ENCODE assay signal across 28 cellular contexts in genomic region chr7:129661645-129662182, GRCh38.
"Had no signal": no experiment of that assay in that cellular context is flagged by ENCODE, and none has a peak within 500 bp of the region (broad histone marks: within the 10 kb centered on the region; RNA-seq: fewer than 3 reads in every experiment).

No MANE protein-coding gene starts in this region.

- H3K27ac Mint-ChIP-seq: memory B cell; natural killer cell treated with Interleukin-12 subunit alpha and Interleukin-12 subunit beta and Interleukin-15 and Interleukin-18, amount 100 ng/mL, for 72 hours; stimulated activated effector memory CD8-positive, alpha-beta T cell treated with anti-CD3 and anti-CD28 coated beads, Interleukin-12 subunit alpha, Interleukin-12 subunit beta, amount 100 ng/mL, for 72 hours; type B pancreatic cell had no signal

- H3K4me3 ChIP-seq: gastrocnemius medialis, heart left ventricle, hepatocyte, lung, pancreas, smooth muscle cell, testis, tibial artery had no signal

- ATAC-seq: esophagus mucosa; gastrocnemius medialis; heart left ventricle; left lobe of liver; natural killer cell treated with Interleukin-12 subunit alpha and Interleukin-12 subunit beta and Interleukin-15 and Interleukin-18, amount 100 ng/mL, for 72 hours; pancreas; sciatic nerve; stimulated activated effector memory CD8-positive, alpha-beta T cell treated with anti-CD3 and anti-CD28 coated beads, Interleukin-12 subunit alpha, Interleukin-12 subunit beta, amount 100 ng/mL, for 72 hours; stimulated activated naive CD8-positive, alpha-beta T cell treated with anti-CD3 and anti-CD28 coated beads, Interleukin-15, Interleukin-2, amounts not matched to agents 100 U/mL and 50 U/mL, for 24 hours had no signal

- H3K27me3 ChIP-seq: gastrocnemius medialis, heart left ventricle, hepatocyte, neutrophil, pancreas, testis, tibial artery had no signal

- H2AFZ ChIP-seq: hepatocyte had no signal

- H3K4me1 Mint-ChIP-seq: neural crest cell had no signal

- H3K27ac ChIP-seq: gastrocnemius medialis, heart left ventricle, hepatocyte, neutrophil, pancreas, testis, tibial artery had no signal

- H3K4me1 ChIP-seq: gastrocnemius medialis, pancreas, tibial artery had no signal

- H3K79me2 ChIP-seq: hepatocyte had no signal

- H3K9me3 ChIP-seq: gastrocnemius medialis, neutrophil, pancreas, testis had no signal

- H3K27me3 Mint-ChIP-seq: memory B cell; naive B cell; natural killer cell treated with Interleukin-12 subunit alpha and Interleukin-12 subunit beta and Interleukin-15 and Interleukin-18, amount 100 ng/mL, for 72 hours; type B pancreatic cell had no signal

- H3K4me2 ChIP-seq: hepatocyte, smooth muscle cell had no signal

- H3K4me3 Mint-ChIP-seq: memory B cell; naive B cell; natural killer cell treated with Interleukin-12 subunit alpha and Interleukin-12 subunit beta and Interleukin-15 and Interleukin-18, amount 100 ng/mL, for 72 hours; neural crest cell; stimulated activated effector memory CD8-positive, alpha-beta T cell treated with anti-CD3 and anti-CD28 coated beads, Interleukin-12 subunit alpha, Interleukin-12 subunit beta, amount 100 ng/mL, for 72 hours; type B pancreatic cell had no signal

- DNase-seq: cerebellar nuclear complex; cortex of kidney; effector CD8-positive, alpha-beta T cell; foreskin fibroblast; gastrocnemius medialis; heart left ventricle; kidney; naive B cell; pancreas; stimulated activated CD4-positive, alpha-beta T cell treated with anti-CD3 and anti-CD28 coated beads, Interleukin-12 subunit alpha, Interleukin-12 subunit beta, amount 100 ng/mL, for 4 hours; stimulated activated CD4-positive, alpha-beta T cell treated with anti-CD3 and anti-CD28 coated beads, Interleukin-1b, Interleukin-23, amount 100 ng/mL, for 48 hours; stimulated activated CD4-positive, alpha-beta T cell treated with anti-CD3 and anti-CD28 coated beads, Interleukin-4, amount 100 ng/mL, for 24 hours; stimulated activated naive CD8-positive, alpha-beta T cell treated with anti-CD3 and anti-CD28 coated beads, Interleukin-15, Interleukin-2, amounts not matched to agents 100 U/mL and 50 U/mL, for 24 hours; substantia nigra; testis; tibial artery had no signal
